ENCODE assay signal across 27 cellular contexts in genomic region chr14:55482936-55483605, GRCh38. TPM values are rescaled to one million over a fixed set of nuclear protein-coding genes. Genes with fewer than 3 reads are reported as not detected.
"Had no signal": no experiment of that assay in that cellular context is flagged by ENCODE, and none has a peak within 500 bp of the region (broad histone marks: within the 10 kb centered on the region; RNA-seq: fewer than 3 reads in every experiment).

No MANE protein-coding gene starts in this region.

- H3K9ac ChIP-seq: neural progenitor cell had no signal

- DNase-seq: activated CD4-positive, alpha-beta memory T cell treated with anti-CD3 and anti-CD28 coated beads, Interleukin-2, amount 10 ng/mL, durations not matched to agents 7 days and 5 days; activated CD4-positive, alpha-beta T cell treated with anti-CD3 and anti-CD28 coated beads, Interleukin-2, amount 10 ng/mL, durations not matched to agents 24 days and 14 days; activated effector memory CD4-positive, alpha-beta T cell treated with Interleukin-2 at 50 U/mL for 16 hours; activated naive CD4-positive, alpha-beta T cell treated with anti-CD3 and anti-CD28 coated beads for 36 hours; activated naive CD8-positive, alpha-beta T cell treated with anti-CD3 and anti-CD28 coated beads, Interleukin-2, amount 10 ng/mL, durations not matched to agents 7 days and 5 days; activated T-cell treated with anti-CD3 and anti-CD28 coated beads, Interleukin-2, amount 50 U/mL, for 72 hours; amniotic stem cell; body of pancreas; caudate nucleus; erythroblast; foreskin melanocyte; left lung; naive thymus-derived CD8-positive, alpha-beta T cell; stimulated activated CD4-positive, alpha-beta T cell treated with anti-CD3 and anti-CD28 coated beads, Interleukin-4, amount 100 ng/mL, for 24 hours; stimulated activated naive CD8-positive, alpha-beta T cell treated with anti-CD3 and anti-CD28 coated beads, Interleukin-15, Interleukin-2, amounts not matched to agents 100 U/mL and 50 U/mL, for 24 hours; SW 1271; T-helper 17 cell; upper lobe of left lung had no signal

- H3K4me2 ChIP-seq: neural progenitor cell had no signal

- H3K4me3 ChIP-seq: body of pancreas, left lung, lung, neural progenitor cell, right atrium auricular region, upper lobe of left lung had no signal

- H3K36me3 ChIP-seq: left lung, neural progenitor cell, right atrium auricular region, upper lobe of left lung had no signal

- ATAC-seq: activated T-cell treated with anti-CD3 and anti-CD28 coated beads, Interleukin-2, amount 50 U/mL, for 72 hours; body of pancreas; left lung; naive thymus-derived CD8-positive, alpha-beta T cell; stimulated activated naive CD8-positive, alpha-beta T cell treated with anti-CD3 and anti-CD28 coated beads, Interleukin-15, Interleukin-2, amounts not matched to agents 100 U/mL and 50 U/mL, for 24 hours; T-helper 17 cell had no signal

- H3K4me1 ChIP-seq: left lung, neural progenitor cell, right atrium auricular region, upper lobe of left lung had no signal

- H2AFZ ChIP-seq: neural progenitor cell had no signal

- H3K27ac ChIP-seq: body of pancreas, left lung, neural progenitor cell, right atrium auricular region, upper lobe of left lung had no signal

- H3K9me3 ChIP-seq: body of pancreas, left lung, right atrium auricular region, upper lobe of left lung had no signal

- H3K27me3 ChIP-seq: body of pancreas, left lung, neural progenitor cell, right atrium auricular region, upper lobe of left lung had no signal

RNA-seq across cellular contexts. Expression of gene TBPL2, which starts 42.7 kb away (rescaled TPM):
- total RNA-seq: activated CD4-positive, alpha-beta memory T cell treated with anti-CD3 and anti-CD28 coated beads, Interleukin-2, amount 10 ng/mL, durations not matched to agents 7 days and 5 days; activated CD4-positive, alpha-beta T cell treated with anti-CD3 and anti-CD28 coated beads, Interleukin-2, amount 10 ng/mL, durations not matched to agents 24 days and 14 days; activated naive CD4-positive, alpha-beta T cell treated with anti-CD3 and anti-CD28 coated beads for 36 hours; activated naive CD8-positive, alpha-beta T cell treated with anti-CD3 and anti-CD28 coated beads, Interleukin-2, amount 10 ng/mL, durations not matched to agents 7 days and 5 days; activated T-cell treated with anti-CD3 and anti-CD28 coated beads, Interleukin-2, amount 50 U/mL, for 72 hours; body of pancreas; fibroblast of lung; kidney epithelial cell; left lung; lung; naive thymus-derived CD8-positive, alpha-beta T cell; osteocyte; progenitor cell of endocrine pancreas; right atrium auricular region; subcutaneous adipose tissue; T-helper 17 cell; upper lobe of left lung had no signal
- polyA plus RNA-seq: fibroblast of lung; lung; naive thymus-derived CD8-positive, alpha-beta T cell; thymus had no signal
